ENCODE assay signal across 25 cellular contexts in genomic region chr11:20077973-20078372, GRCh38.
"Had no signal": no experiment of that assay in that cellular context is flagged by ENCODE, and none has a peak within 500 bp of the region (broad histone marks: within the 10 kb centered on the region; RNA-seq: fewer than 3 reads in every experiment).

No MANE protein-coding gene starts in this region.

- H3K27me3 ChIP-seq: brain microvascular endothelial cell, MG63 had no signal

- H3K27ac Mint-ChIP-seq: activated CD4-positive, alpha-beta memory T cell treated with anti-CD3 and anti-CD28 coated beads for 36 hours; activated CD4-positive, alpha-beta T cell treated with anti-CD3 and anti-CD28 coated beads, Interleukin-2, amount 10 ng/mL, durations not matched to agents 7 days and 5 days; activated naive CD4-positive, alpha-beta T cell treated with anti-CD3 and anti-CD28 coated beads for 36 hours; activated naive CD8-positive, alpha-beta T cell treated with anti-CD3 and anti-CD28 coated beads for 36 hours; T-cell had no signal

- DNase-seq: activated CD4-positive, alpha-beta memory T cell treated with anti-CD3 and anti-CD28 coated beads for 36 hours; activated CD4-positive, alpha-beta T cell treated with anti-CD3 and anti-CD28 coated beads, Interleukin-2, amount 10 ng/mL, durations not matched to agents 7 days and 5 days; activated CD4-positive, CD25-positive, alpha-beta regulatory T cell; activated CD8-positive, alpha-beta memory T cell treated with anti-CD3 and anti-CD28 coated beads for 24 hours; activated effector memory CD4-positive, alpha-beta T cell treated with anti-CD3 and anti-CD28 coated beads, Interleukin-2, amount 50 U/mL, for 16 hours; activated naive CD4-positive, alpha-beta T cell treated with anti-CD3 and anti-CD28 coated beads for 36 hours; activated naive CD8-positive, alpha-beta T cell treated with anti-CD3 and anti-CD28 coated beads for 36 hours; activated T-cell treated with anti-CD3 and anti-CD28 coated beads, Interleukin-2, amount 50 U/mL, for 4 hours; brain microvascular endothelial cell; MG63; NCI-H1105; NCI-H1694 treated with DMSO at 0.1 percent for 48 hours; NCI-H2029 treated with DMSO at 0.1 percent for 48 hours; NCI-H345; NCI-H510A; NCI-H526 treated with DMSO at 0.1 percent for 48 hours; NK-92 treated with Interleukin-12 subunit alpha and Interleukin-12 subunit beta, amount 100 ng/mL, for 24 hours; OCI-M1; RPMI8226; T-cell; T-helper 2 cell; T1000 had no signal

- H3K27me3 Mint-ChIP-seq: activated CD4-positive, alpha-beta memory T cell treated with anti-CD3 and anti-CD28 coated beads for 36 hours had no signal

- H3K9me3 Mint-ChIP-seq: activated CD4-positive, alpha-beta memory T cell treated with anti-CD3 and anti-CD28 coated beads for 36 hours; activated CD4-positive, alpha-beta T cell treated with anti-CD3 and anti-CD28 coated beads, Interleukin-2, amount 10 ng/mL, durations not matched to agents 7 days and 5 days; activated T-cell treated with anti-CD3 and anti-CD28 coated beads, Interleukin-2, amount 50 U/mL, for 4 hours; T-cell had no signal

- H3K27ac ChIP-seq: brain microvascular endothelial cell, SK-N-MC had no signal

- H3K4me1 Mint-ChIP-seq: activated CD4-positive, alpha-beta T cell treated with anti-CD3 and anti-CD28 coated beads, Interleukin-2, amount 10 ng/mL, durations not matched to agents 7 days and 5 days; activated naive CD8-positive, alpha-beta T cell treated with anti-CD3 and anti-CD28 coated beads for 36 hours had no signal

- ATAC-seq: activated T-cell treated with anti-CD3 and anti-CD28 coated beads, Interleukin-2, amount 50 U/mL, for 4 hours; Panc1; Right ventricle myocardium inferior; T-cell had no signal

- H3K9me3 ChIP-seq: MG63 had no signal

- H3K4me3 Mint-ChIP-seq: activated CD4-positive, alpha-beta memory T cell treated with anti-CD3 and anti-CD28 coated beads for 36 hours; activated CD4-positive, alpha-beta T cell treated with anti-CD3 and anti-CD28 coated beads, Interleukin-2, amount 10 ng/mL, durations not matched to agents 7 days and 5 days; activated naive CD4-positive, alpha-beta T cell treated with anti-CD3 and anti-CD28 coated beads for 36 hours; activated naive CD8-positive, alpha-beta T cell treated with anti-CD3 and anti-CD28 coated beads for 36 hours; activated T-cell treated with anti-CD3 and anti-CD28 coated beads, Interleukin-2, amount 50 U/mL, for 4 hours; T-cell had no signal

- H3K4me3 ChIP-seq: MG63, SK-N-MC had no signal

- H3K36me3 Mint-ChIP-seq: activated CD4-positive, alpha-beta memory T cell treated with anti-CD3 and anti-CD28 coated beads for 36 hours; activated naive CD8-positive, alpha-beta T cell treated with anti-CD3 and anti-CD28 coated beads for 36 hours; T-cell had no signal
